ENCODE assay signal across 8 cellular contexts in genomic region chr5:95283022-95283615, GRCh38. TPM values are rescaled to one million over a fixed set of nuclear protein-coding genes. Genes with fewer than 3 reads are reported as not detected.
DNase-seq lines count a peak whose midpoint lies in the region; ATAC-seq and TF ChIP-seq lines count a peak whose summit lies in the region.

No MANE protein-coding gene starts in this region.

- BruUV-seq in HCT116 (replicated peaks; lab: Mats Ljungman, UMichigan) (no TSS peak), MCF 10A (replicated peaks; lab: Mats Ljungman, UMichigan) (no TSS peak)

- CTCF ChIA-PET in HCT116 (lab: Charles Lee): no interaction called here
- CTCF ChIA-PET in MCF 10A (lab: Yijun Ruan, JAX): interaction anchor here (0.8 to 1.9 kb wide), 4 partner anchors 18 to 314 kb away, joined by 3 to 7 read pairs (median 4); no protein-coding TSS in a partner anchor

- TF ChIP-seq POLR2A in HCT116 (IDR thresholded peaks at IDR 0.05; ENCODE audit: borderline replicate concordance, extremely low read depth, insufficient read depth, insufficient read length): no peak

- H3K9me3 ChIP-seq in CD4-positive, CD25-positive, alpha-beta regulatory T cell (ENCODE audit: control insufficient read depth in 2 of 2, low read length in 2 of 2): no peaks in the 10 kb centered on the region
- H3K9me3 ChIP-seq in HCT116 (ENCODE audit: control insufficient read depth in 1 of 2, insufficient read depth in 1 of 2, low read depth in 1 of 2, low read length in 2 of 2): no peaks in the 10 kb centered on the region

- no peak overlapping the region for H3K27ac Mint-ChIP-seq in CD4-positive, CD25-positive, alpha-beta regulatory T cell
- no peak overlapping the region for H3K27ac Mint-ChIP-seq in MCF 10A (ENCODE audit: low read depth, unreplicated experiment)
- peak overlapping the region in 1 of 6 donors; percentile 6 for H3K27ac Mint-ChIP-seq in naive B cell

- no peak for DNase-seq in CD4-positive, CD25-positive, alpha-beta regulatory T cell
- DNase-seq in HCT116 (ENCODE audit: low read depth, low spot score) (no peak), MCF 10A (ENCODE audit: unreplicated experiment) (no peak), naive B cell (no peak), HCEC 1CT (no peak), AG08395 (ENCODE audit: low spot score) (no peak)

- intact Hi-C loops in HCT116 (cut with micrococcal nuclease) (loop anchor here (10.0 kb wide), 1 partner anchor 562 kb away; no protein-coding TSS in a partner anchor), MCF 10A (cut with micrococcal nuclease) (loop anchor here (5.0 to 10.0 kb wide), 3 partner anchors 182 to 564 kb away; no protein-coding TSS in a partner anchor)

- no peaks in the 10 kb centered on the region for H3K36me3 Mint-ChIP-seq in CD4-positive, CD25-positive, alpha-beta regulatory T cell
- H3K36me3 Mint-ChIP-seq in MCF 10A (ENCODE audit: insufficient read depth, unreplicated experiment) (peaks cover 5% of the 10 kb centered on the region), naive B cell (no peaks in the 10 kb centered on the region)

- no peak overlapping the region for H3K9ac ChIP-seq in HCT116 (ENCODE audit: low read length)

- H3K27ac ChIP-seq in CD4-positive, CD25-positive, alpha-beta regulatory T cell (ENCODE audit: insufficient read depth, low read length, poor library complexity, severe bottlenecking): no peak overlapping the region
- no peak overlapping the region for H3K27ac ChIP-seq in HCT116 (ENCODE audit: low read depth, low read length)

- ATAC-seq in CD4-positive, CD25-positive, alpha-beta regulatory T cell (ENCODE audit: low read depth in 2 of 2): no peak
- ATAC-seq in HCT116: no peak
- no peak for ATAC-seq in naive B cell (ENCODE audit: low read depth in 2 of 2)
- no peak for ATAC-seq in HG03045 (IDR thresholded peaks at IDR 0.05; ENCODE audit: unreplicated experiment)
- ATAC-seq in HG02759 (IDR thresholded peaks at IDR 0.05; ENCODE audit: unreplicated experiment): no peak

- peak overlapping the region; percentile 0 to 78 (median 70) for H3K4me3 Mint-ChIP-seq in CD4-positive, CD25-positive, alpha-beta regulatory T cell
- H3K4me3 Mint-ChIP-seq in MCF 10A (ENCODE audit: unreplicated experiment) (peak overlapping the region; percentile 69), naive B cell (peak overlapping the region; percentile 38 to 87 (median 74))

- TF ChIP-seq RAD21 in HCT116 (IDR thresholded peaks at IDR 0.05; ENCODE audit: low read depth): no peak

- H3K27me3 Mint-ChIP-seq in CD4-positive, CD25-positive, alpha-beta regulatory T cell: peaks cover 58% of the 10 kb centered on the region
- peaks cover 58% of the 10 kb centered on the region for H3K27me3 Mint-ChIP-seq in MCF 10A (ENCODE audit: insufficient read depth, unreplicated experiment)
- peaks cover 50 to 53% (median 50%) of the 10 kb centered on the region in 3 donors for H3K27me3 Mint-ChIP-seq in naive B cell

- POLR2A ChIA-PET in HCT116 (lab: Charles Lee): no interaction called here
- POLR2A ChIA-PET in MCF 10A (lab: Yijun Ruan, JAX): no interaction called here

- peaks cover 35% of the 10 kb centered on the region for H3K27me3 ChIP-seq in CD4-positive, CD25-positive, alpha-beta regulatory T cell (ENCODE audit: control insufficient read depth, insufficient read depth, low read length)
- H3K27me3 ChIP-seq in HCT116 (ENCODE audit: insufficient read depth, low read length): no peaks in the 10 kb centered on the region

- no peaks in the 10 kb centered on the region for H3K36me3 ChIP-seq in CD4-positive, CD25-positive, alpha-beta regulatory T cell (ENCODE audit: control insufficient read depth, insufficient read depth, low read length)
- no peaks in the 10 kb centered on the region for H3K36me3 ChIP-seq in HCT116 (ENCODE audit: control insufficient read depth in 1 of 2, insufficient read depth in 2 of 2, low read length in 2 of 2)

- H3K4me1 Mint-ChIP-seq in CD4-positive, CD25-positive, alpha-beta regulatory T cell: peaks cover 0 to 11% (median 4%) of the 10 kb centered on the region in 4 donors
- H3K4me1 Mint-ChIP-seq in MCF 10A (ENCODE audit: insufficient read depth, unreplicated experiment) (no peaks in the 10 kb centered on the region), naive B cell (peaks cover 8 to 15% (median 8%) of the 10 kb centered on the region in 3 donors)

- no peaks in the 10 kb centered on the region for H4K20me1 ChIP-seq in HCT116 (ENCODE audit: insufficient read depth)

- peak overlapping the region; percentile 5 for H2AFZ ChIP-seq in HCT116 (ENCODE audit: low read depth, low read length, poor library complexity, severe bottlenecking)

- no peaks in the 10 kb centered on the region for H3K9me3 Mint-ChIP-seq in CD4-positive, CD25-positive, alpha-beta regulatory T cell
- no peaks in the 10 kb centered on the region for H3K9me3 Mint-ChIP-seq in MCF 10A (ENCODE audit: unreplicated experiment)
- H3K9me3 Mint-ChIP-seq in naive B cell: no peaks in the 10 kb centered on the region

- H3K79me2 ChIP-seq in HCT116 (ENCODE audit: insufficient read depth, low read length): no peaks in the 10 kb centered on the region

- no peak for TF ChIP-seq CTCF in HCT116 (IDR thresholded peaks at IDR 0.05 in 2 of 3, conservative IDR thresholded peaks at IDR 0.05 in 1 of 3; ENCODE audit: borderline replicate concordance in 1 of 3, insufficient read depth in 1 of 3, low read depth in 2 of 3, low read length in 2 of 3)
- TF ChIP-seq CTCF in MCF 10A (IDR thresholded peaks at IDR 0.05; ENCODE audit: unreplicated experiment): no peak

- H3K9me2 ChIP-seq in HCT116 (ENCODE audit: insufficient read depth): no peaks in the 10 kb centered on the region

- H3K4me3 ChIP-seq in CD4-positive, CD25-positive, alpha-beta regulatory T cell (ENCODE audit: low read depth, low read length): no peak overlapping the region
- peak overlapping the region in 1 of 2 experiments; percentile 57; a peak in 3 of 4 replicates for H3K4me3 ChIP-seq in HCT116 (replicated peaks in 1 of 2; ENCODE audit: low read depth in 1 of 2, low read length in 2 of 2)

- peaks cover 13% of the 10 kb centered on the region for H3K4me1 ChIP-seq in CD4-positive, CD25-positive, alpha-beta regulatory T cell (ENCODE audit: control insufficient read depth, insufficient read depth, low read length, poor library complexity, severe bottlenecking)
- H3K4me1 ChIP-seq in HCT116 (ENCODE audit: control insufficient read depth in 1 of 2, insufficient read depth in 2 of 2, low read length in 2 of 2): peaks cover 5 to 25% of the 10 kb centered on the region in 2 experiments; a peak in 2 of 4 replicates

- RAD21 ChIA-PET in HCT116 (lab: Charles Lee; ENCODE audit: low non-redundant PET in 1 of 2, low total read pairs in 2 of 2, uncharacterized antibody in 2 of 2, unreplicated experiment in 2 of 2): no interaction called here

- H3K4me2 ChIP-seq in HCT116 (ENCODE audit: low read length): peak overlapping the region; percentile 75

TF ChIP-seq in HCT116, 20 proteins besides CTCF, POLR2A, EP300 and RAD21:
- TF ChIP-seq MAX (IDR thresholded peaks at IDR 0.05) (0 out of 2 replicates have a peak, but pooled peaks have one; percentile 36), EGR1 (IDR thresholded peaks at IDR 0.05; ENCODE audit: low read depth) (no peak)
TF ChIP-seq in HCT116: peak in this region for 1.

RNA-seq across cellular contexts. Expression of gene MCTP1, which starts 1.8 kb away (rescaled TPM):
- 2.9 TPM for total RNA-seq in CD4-positive, CD25-positive, alpha-beta regulatory T cell
- under 1 TPM; 0.24 to 0.83 (median 0.54) TPM for polyA plus RNA-seq in CD4-positive, CD25-positive, alpha-beta regulatory T cell
- total RNA-seq in HCT116 (2021; ENCODE audit: unreplicated experiment) (0.44 TPM), MCF 10A (2022) (29.3 and 40.3 TPM in 2 replicates)
- 0.15 and 0.34 TPM in 2 replicates for polyA plus RNA-seq in HCT116 (2012)
- 1 to 10 TPM in 2 of 6 donors, under 1 TPM in 4; 0.39 to 2.3 (median 0.81) TPM for polyA plus RNA-seq in naive B cell (ENCODE audit: low read depth in 6 of 6)
